Comparison of ENCODE assay signal across 10 cellular contexts in the genomic region with DNA sequence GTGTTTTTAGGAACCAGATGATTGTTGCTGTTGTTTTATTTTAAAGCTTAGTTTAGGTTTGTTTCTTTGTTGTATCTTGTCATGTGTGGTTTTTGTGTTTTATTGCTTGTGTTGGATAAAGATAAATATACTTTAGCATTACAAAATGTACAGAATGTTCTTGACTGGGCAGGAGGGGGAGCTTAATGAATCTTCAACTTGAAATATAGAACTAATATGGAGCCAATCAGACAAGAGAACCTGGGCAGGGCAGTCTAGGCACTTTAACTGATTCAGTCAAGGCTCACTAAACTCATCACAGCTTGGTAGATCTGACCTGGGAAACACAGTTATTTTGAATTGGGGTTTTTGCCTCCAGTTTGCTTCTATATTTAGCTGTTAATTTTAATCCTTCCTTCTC.
DNase-seq lines count a peak whose midpoint lies in the region; ATAC-seq and TF ChIP-seq lines count a peak whose summit lies in the region.
"Had no signal": no experiment of that assay in that cellular context is flagged by ENCODE, and none has a peak within 500 bp of the region (broad histone marks: within the 10 kb centered on the region; RNA-seq: fewer than 3 reads in every experiment).

No MANE protein-coding gene starts in this region.

- peaks cover 12% of the 10 kb centered on the region for H3K9me3 Mint-ChIP-seq in stimulated activated effector memory CD8-positive, alpha-beta T cell treated with anti-CD3 and anti-CD28 coated beads, Interleukin-12 subunit alpha, Interleukin-12 subunit beta, amount 100 ng/mL, for 72 hours

- H3K4me1 Mint-ChIP-seq in stimulated activated effector memory CD8-positive, alpha-beta T cell treated with anti-CD3 and anti-CD28 coated beads, Interleukin-12 subunit alpha, Interleukin-12 subunit beta, amount 100 ng/mL, for 72 hours: no peaks in the 10 kb centered on the region

- H3K4me3 Mint-ChIP-seq in stimulated activated effector memory CD8-positive, alpha-beta T cell treated with anti-CD3 and anti-CD28 coated beads, Interleukin-12 subunit alpha, Interleukin-12 subunit beta, amount 100 ng/mL, for 72 hours: no peak overlapping the region
- H3K4me3 Mint-ChIP-seq: activated T-cell treated with anti-CD3 and anti-CD28 coated beads, Interleukin-2, amount 50 U/mL, for 72 hours had no signal

- in situ Hi-C loops in HAP-1 (cut with MboI; ENCODE audit: low sequenced_read_pairs): loop anchor here (25.0 kb wide), 1 partner anchor 183 kb away; no protein-coding TSS in a partner anchor

- peak overlapping the region; percentile 71 to 82 (median 74) for H3K27ac ChIP-seq in sigmoid colon

- H3K4me3 ChIP-seq in epithelial cell of esophagus (ENCODE audit: low read length) (no peak overlapping the region), sigmoid colon (peak overlapping the region; percentile 25 to 51 (median 38)), HAP-1 (no peak overlapping the region)

- TF ChIP-seq CTCF in epithelial cell of esophagus (IDR thresholded peaks at IDR 0.05; ENCODE audit: insufficient read depth, low read depth, low read length, missing control alignments) (no peak), sigmoid colon (IDR thresholded peaks at IDR 0.05) (no peak)

- intact Hi-C loops in sigmoid colon (cut with DNase I): no loop called here

- H3K27ac Mint-ChIP-seq in stimulated activated effector memory CD8-positive, alpha-beta T cell treated with anti-CD3 and anti-CD28 coated beads, Interleukin-12 subunit alpha, Interleukin-12 subunit beta, amount 100 ng/mL, for 72 hours: no peak overlapping the region
- H3K27ac Mint-ChIP-seq: activated T-cell treated with anti-CD3 and anti-CD28 coated beads, Interleukin-2, amount 50 U/mL, for 72 hours had no signal

- no peaks in the 10 kb centered on the region for H3K27me3 ChIP-seq in sigmoid colon
- no peaks in the 10 kb centered on the region for H3K27me3 ChIP-seq in HAP-1 (ENCODE audit: low read depth)

- H3K4me1 ChIP-seq in sigmoid colon: peaks cover 0 to 49% (median 27%) of the 10 kb centered on the region in 4 donors
- H3K4me1 ChIP-seq in HAP-1: no peaks in the 10 kb centered on the region

- peak; percentile 23 for ATAC-seq in GM18870 (IDR thresholded peaks at IDR 0.05; ENCODE audit: unreplicated experiment)
- no peak for ATAC-seq in stimulated activated effector memory CD8-positive, alpha-beta T cell treated with anti-CD3 and anti-CD28 coated beads, Interleukin-12 subunit alpha, Interleukin-12 subunit beta, amount 100 ng/mL, for 72 hours
- ATAC-seq: activated T-cell treated with anti-CD3 and anti-CD28 coated beads, Interleukin-2, amount 50 U/mL, for 72 hours had no signal

- H3K36me3 Mint-ChIP-seq in stimulated activated effector memory CD8-positive, alpha-beta T cell treated with anti-CD3 and anti-CD28 coated beads, Interleukin-12 subunit alpha, Interleukin-12 subunit beta, amount 100 ng/mL, for 72 hours: no peaks in the 10 kb centered on the region

- H3K9me3 ChIP-seq in sigmoid colon (no peaks in the 10 kb centered on the region), HAP-1 (no peaks in the 10 kb centered on the region)

- no peak for TF ChIP-seq POLR2A in sigmoid colon (IDR thresholded peaks at IDR 0.05)

- DNase-seq in HT1080 (ENCODE audit: low read depth): peak; percentile 35
- DNase-seq in epithelial cell of esophagus (ENCODE audit: low read depth): peak; percentile 45
- DNase-seq in sigmoid colon: no peak
- DNase-seq in HAP-1 (ENCODE audit: low spot score in 2 of 2): no peak
- DNase-seq in NOMO-1 (lab: John Stamatoyannopoulos, UW; ENCODE audit: unreplicated experiment in 2 of 2): no peak
- no peak for DNase-seq in stimulated activated effector memory CD8-positive, alpha-beta T cell treated with anti-CD3 and anti-CD28 coated beads, Interleukin-12 subunit alpha, Interleukin-12 subunit beta, amount 100 ng/mL, for 72 hours (ENCODE audit: low spot score in 2 of 2)
- no peak for DNase-seq in NCI-H1436 treated with DMSO at 0.1 percent for 48 hours (lab: John Stamatoyannopoulos, UW)
- DNase-seq: activated T-cell treated with anti-CD3 and anti-CD28 coated beads, Interleukin-2, amount 50 U/mL, for 72 hours; left cardiac atrium had no signal

- H3K36me3 ChIP-seq in sigmoid colon (no peaks in the 10 kb centered on the region), HAP-1 (replicated peaks) (no peaks in the 10 kb centered on the region)

- TF ChIP-seq EP300 in sigmoid colon (IDR thresholded peaks at IDR 0.05): no peak

Comparison
In these comparisons a context has a peak if more than half of its experiments do, and no peak if none do; other contexts are left out.
1. DNase-seq: peak in HT1080 (single experiment) and epithelial cell of esophagus (single experiment); none in sigmoid colon (single experiment), HAP-1 (0 of 2), NOMO-1 (0 of 2), stimulated activated effector memory CD8-positive, alpha-beta T cell treated with anti-CD3 and anti-CD28 coated beads, Interleukin-12 subunit alpha, Interleukin-12 subunit beta, amount 100 ng/mL, for 72 hours (0 of 2) and NCI-H1436 treated with DMSO at 0.1 percent for 48 hours (single experiment).
2. H3K4me3 ChIP-seq: peak in sigmoid colon (4 of 4); none in epithelial cell of esophagus (single experiment) and HAP-1 (single experiment).